1 cellular context compared by ENCODE assay signal in genomic region chr6:11486051-11486450, GRCh38.
TF ChIP-seq lines count a peak whose summit lies in the region.

No MANE protein-coding gene starts in this region.

TF ChIP-seq in GM23338, 12 proteins besides CTCF, POLR2A, EP300 and RAD21 (continued from another document):
- TF ChIP-seq POLR2AphosphoS5 (IDR thresholded peaks at IDR 0.05; ENCODE audit: low read depth) (no peak), EZH2phosphoT487 (IDR thresholded peaks at IDR 0.05; ENCODE audit: unreplicated experiment) (no peak), ZNF331 (CRISPR knock-in tag; IDR thresholded peaks at IDR 0.05; ENCODE audit: low read depth) (no peak), EZH2 (IDR thresholded peaks at IDR 0.05; ENCODE audit: low read depth, unreplicated experiment) (no peak), ZNF114 (CRISPR knock-in tag; IDR thresholded peaks at IDR 0.05) (no peak), CREB1 (CRISPR knock-in tag; IDR thresholded peaks at IDR 0.05; ENCODE audit: low read depth) (no peak), JUNB (IDR thresholded peaks at IDR 0.05; ENCODE audit: unreplicated experiment) (no peak), REST (IDR thresholded peaks at IDR 0.05; ENCODE audit: unreplicated experiment) (no peak), NANOG (IDR thresholded peaks at IDR 0.05; ENCODE audit: borderline replicate concordance) (no peak)
